Comparison of ENCODE assay signal across 1 cellular context in the genomic region with DNA sequence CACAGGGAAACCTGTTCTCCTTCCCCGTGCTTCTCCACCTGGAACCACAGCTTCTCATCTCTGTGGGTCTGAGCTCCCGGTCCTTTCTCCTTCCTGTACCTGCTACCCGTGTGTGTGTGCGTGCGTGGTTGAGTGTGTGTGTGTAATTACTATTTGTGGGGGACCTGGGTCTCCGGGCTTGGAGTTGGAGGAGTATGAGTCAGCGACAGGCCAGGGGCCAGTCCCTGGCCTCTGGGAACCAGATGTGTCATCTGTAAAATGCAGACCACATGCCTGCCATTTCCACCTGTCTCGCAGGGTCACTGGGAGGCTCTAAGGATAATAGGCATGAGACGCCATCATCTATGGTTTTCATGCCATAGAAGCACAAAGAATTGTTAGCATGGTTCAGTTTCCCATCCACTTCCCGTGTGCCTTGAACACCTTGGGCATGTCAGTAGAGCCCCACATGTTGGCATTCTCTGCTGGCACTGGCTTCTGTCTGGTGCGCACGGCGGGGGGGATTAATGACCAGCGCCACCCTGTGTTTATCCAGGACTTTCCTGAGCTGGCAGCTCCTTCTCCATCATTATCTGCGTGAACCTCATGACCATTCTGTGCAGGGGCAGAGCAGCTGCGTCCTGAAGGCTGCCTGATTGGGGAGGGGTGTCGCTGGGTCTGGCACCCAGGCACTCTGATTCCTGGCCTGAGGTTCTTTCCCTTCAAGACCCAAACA.
TF ChIP-seq lines count a peak whose summit lies in the region.

No MANE protein-coding gene starts in this region.

TF ChIP-seq in HepG2, 621 proteins besides CTCF, POLR2A, EP300 and RAD21:
- no peak for TF ChIP-seq ZFP41 (CRISPR knock-in tag; IDR thresholded peaks at IDR 0.05; ENCODE audit: borderline replicate concordance)
- TF ChIP-seq, protein P1, sequence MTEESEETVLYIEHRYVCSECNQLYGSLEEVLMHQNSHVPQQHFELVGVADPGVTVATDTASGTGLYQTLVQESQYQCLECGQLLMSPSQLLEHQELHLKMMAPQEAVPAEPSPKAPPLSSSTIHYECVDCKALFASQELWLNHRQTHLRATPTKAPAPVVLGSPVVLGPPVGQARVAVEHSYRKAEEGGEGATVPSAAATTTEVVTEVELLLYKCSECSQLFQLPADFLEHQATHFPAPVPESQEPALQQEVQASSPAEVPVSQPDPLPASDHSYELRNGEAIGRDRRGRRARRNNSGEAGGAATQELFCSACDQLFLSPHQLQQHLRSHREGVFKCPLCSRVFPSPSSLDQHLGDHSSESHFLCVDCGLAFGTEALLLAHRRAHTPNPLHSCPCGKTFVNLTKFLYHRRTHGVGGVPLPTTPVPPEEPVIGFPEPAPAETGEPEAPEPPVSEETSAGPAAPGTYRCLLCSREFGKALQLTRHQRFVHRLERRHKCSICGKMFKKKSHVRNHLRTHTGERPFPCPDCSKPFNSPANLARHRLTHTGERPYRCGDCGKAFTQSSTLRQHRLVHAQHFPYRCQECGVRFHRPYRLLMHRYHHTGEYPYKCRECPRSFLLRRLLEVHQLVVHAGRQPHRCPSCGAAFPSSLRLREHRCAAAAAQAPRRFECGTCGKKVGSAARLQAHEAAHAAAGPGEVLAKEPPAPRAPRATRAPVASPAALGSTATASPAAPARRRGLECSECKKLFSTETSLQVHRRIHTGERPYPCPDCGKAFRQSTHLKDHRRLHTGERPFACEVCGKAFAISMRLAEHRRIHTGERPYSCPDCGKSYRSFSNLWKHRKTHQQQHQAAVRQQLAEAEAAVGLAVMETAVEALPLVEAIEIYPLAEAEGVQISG (CRISPR knock-in tag; IDR thresholded peaks at IDR 0.05) = 0 out of 2 replicates have a peak, but pooled peaks have one; percentile 21
